In genomic region chr20:33250666-33251065, GRCh38 we compare ENCODE assay signal across 19 cellular contexts. TPM values are rescaled to one million over a fixed set of nuclear protein-coding genes. Genes with fewer than 3 reads are reported as not detected.
A peak's percentile ranks its signal among the peaks of the same experiment; 100 is the strongest.
DNase-seq lines count a peak whose midpoint lies in the region; ATAC-seq and TF ChIP-seq lines count a peak whose summit lies in the region.
"Had no signal": no experiment of that assay in that cellular context is flagged by ENCODE, and none has a peak within 500 bp of the region (broad histone marks: within the 10 kb centered on the region; RNA-seq: fewer than 3 reads in every experiment).

No MANE protein-coding gene starts in this region.

- ATAC-seq in HG02588 (IDR thresholded peaks at IDR 0.05; ENCODE audit: unreplicated experiment): no peak

- H3K4me1 Mint-ChIP-seq in glutamatergic neuron (ENCODE audit: low read depth, unreplicated experiment) (peaks cover 48% of the 10 kb centered on the region), osteocyte (ENCODE audit: unreplicated experiment) (no peaks in the 10 kb centered on the region)

- TF ChIP-seq CTCF in glutamatergic neuron (IDR thresholded peaks at IDR 0.05; ENCODE audit: partially characterized antibody, unreplicated experiment) (no peak), osteocyte (IDR thresholded peaks at IDR 0.05) (no peak)

- H3K4me3 Mint-ChIP-seq in glutamatergic neuron (ENCODE audit: unreplicated experiment) (peak overlapping the region; percentile 15), osteocyte (ENCODE audit: unreplicated experiment) (no peak overlapping the region)

- H3K27ac Mint-ChIP-seq in glutamatergic neuron (ENCODE audit: unreplicated experiment) (peak overlapping the region; percentile 96), osteocyte (ENCODE audit: unreplicated experiment) (no peak overlapping the region)

- DNase-seq in D341Med (ENCODE audit: low spot score) (peak; percentile 46), LHCN-M2 (ENCODE audit: low read depth) (peak; percentile 43), NCI-H524 treated with DMSO at 0.1 percent for 48 hours (lab: John Stamatoyannopoulos, UW) (peak; percentile 99), glutamatergic neuron (peak; percentile 49), osteocyte (ENCODE audit: extremely low spot score, unreplicated experiment) (no peak), cerebellar nuclear complex (lab: John Stamatoyannopoulos, UW) (no peak), UCSD-AML1 (lab: John Stamatoyannopoulos, UW; ENCODE audit: unreplicated experiment) (no peak)
- DNase-seq: DMS79, HCEC 1CT, KBM-7, NCI-H1048, NCI-H526, OCI-M1, SJCRH30, T-helper 2 cell had no signal

- H3K9me3 Mint-ChIP-seq in glutamatergic neuron (ENCODE audit: unreplicated experiment) (peaks cover 9% of the 10 kb centered on the region), osteocyte (ENCODE audit: unreplicated experiment) (no peaks in the 10 kb centered on the region)

- H3K27me3 Mint-ChIP-seq in glutamatergic neuron (ENCODE audit: unreplicated experiment) (peaks cover 22% of the 10 kb centered on the region), osteocyte (ENCODE audit: unreplicated experiment) (peaks cover 23% of the 10 kb centered on the region)

- H3K36me3 Mint-ChIP-seq in glutamatergic neuron (ENCODE audit: unreplicated experiment): peaks cover 14% of the 10 kb centered on the region
- no peaks in the 10 kb centered on the region for H3K36me3 Mint-ChIP-seq in osteocyte (ENCODE audit: unreplicated experiment)

RNA-seq across cellular contexts. Expression of gene BPIFA1, which starts 14.9 kb away (rescaled TPM):
- not detected in 2 replicates for total RNA-seq in LHCN-M2 (2014; rRNA removed)
- not detected for polyA plus RNA-seq in LHCN-M2 (2012)
- not detected for total RNA-seq in glutamatergic neuron (ENCODE audit: unreplicated experiment)
- not detected in 2 replicates for total RNA-seq in osteocyte
- total RNA-seq: G401, M059J, RPMI7951, SJCRH30 had no signal

RNA-seq across cellular contexts. Expression of gene BPIFB1, which starts 32.3 kb away (rescaled TPM):
- total RNA-seq in LHCN-M2 (2014; rRNA removed) (not detected in 2 replicates), glutamatergic neuron (ENCODE audit: unreplicated experiment) (not detected), osteocyte (not detected in 2 replicates)
- not detected for polyA plus RNA-seq in LHCN-M2 (2012)
- total RNA-seq: G401, M059J, RPMI7951, SJCRH30 had no signal

RNA-seq across cellular contexts. Expression of gene BPIFA3, which starts 33.5 kb away (rescaled TPM):
- total RNA-seq in LHCN-M2 (2014; rRNA removed): not detected in 2 replicates
- polyA plus RNA-seq in LHCN-M2 (2012): not detected
- not detected for total RNA-seq in glutamatergic neuron (ENCODE audit: unreplicated experiment)
- not detected in 2 replicates for total RNA-seq in osteocyte
- total RNA-seq: G401, M059J, RPMI7951, SJCRH30 had no signal

Comparison
In these comparisons a context has a peak if more than half of its experiments do, and no peak if none do; other contexts are left out.
1. DNase-seq: peak in D341Med (single experiment), LHCN-M2 (single experiment), NCI-H524 treated with DMSO at 0.1 percent for 48 hours (single experiment) and glutamatergic neuron (single experiment); none in osteocyte (single experiment), cerebellar nuclear complex (0 of 2) and UCSD-AML1 (single experiment).